30 cellular contexts compared by ENCODE assay signal in the genomic region with DNA sequence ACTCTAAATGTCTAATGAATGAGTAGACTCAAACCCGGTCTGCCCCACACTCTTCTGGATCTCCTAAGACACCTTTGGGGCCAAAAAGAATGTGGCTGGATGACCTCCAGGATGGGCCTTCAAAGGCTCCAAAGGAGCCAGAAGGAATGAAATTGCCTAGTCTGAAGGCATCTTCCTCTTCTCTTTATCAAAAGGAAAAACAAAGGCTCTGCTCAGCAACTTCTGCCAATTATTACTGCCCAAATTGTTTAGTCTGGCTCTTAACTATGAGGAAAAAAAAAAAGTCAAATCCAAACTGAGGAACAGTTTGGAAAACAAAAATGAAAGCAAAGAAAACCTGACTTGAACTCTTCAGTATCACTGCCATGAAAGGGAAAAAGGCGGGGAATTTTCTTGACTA.
"Had no signal": no experiment of that assay in that cellular context is flagged by ENCODE, and none has a peak within 500 bp of the region (broad histone marks: within the 10 kb centered on the region; RNA-seq: fewer than 3 reads in every experiment).

No MANE protein-coding gene starts in this region.

- H3K9ac ChIP-seq: KMS-11, SK-N-SH had no signal

- H3K4me3 Mint-ChIP-seq: activated CD8-positive, alpha-beta T cell treated with anti-CD3 and anti-CD28 coated beads, Interleukin-2, amount 10 ng/mL, durations not matched to agents 7 days and 5 days; activated naive CD8-positive, alpha-beta T cell; activated T-cell treated with anti-CD3 and anti-CD28 coated beads, Interleukin-2, amount 50 U/mL, for 24 hours; activated T-helper 1 cell treated with anti-CD3 and anti-CD28 coated beads, Interleukin-12 subunit alpha, Interleukin-12 subunit beta, Interleukin-2, Interleukin-4 antibody, amounts not matched to agents 30 ng/mL and 10 ng/mL and 1 ng/mL, durations not matched to agents 14 hours and 24 hours and 36 hours; brain had no signal

- H3K4me3 ChIP-seq: adrenal gland had no signal

- H3K27ac Mint-ChIP-seq: activated CD8-positive, alpha-beta T cell treated with anti-CD3 and anti-CD28 coated beads, Interleukin-2, amount 10 ng/mL, durations not matched to agents 7 days and 5 days; activated naive CD8-positive, alpha-beta T cell; activated T-cell treated with anti-CD3 and anti-CD28 coated beads, Interleukin-2, amount 50 U/mL, for 24 hours; activated T-helper 1 cell treated with anti-CD3 and anti-CD28 coated beads, Interleukin-12 subunit alpha, Interleukin-12 subunit beta, Interleukin-2, Interleukin-4 antibody, amounts not matched to agents 30 ng/mL and 10 ng/mL and 1 ng/mL, durations not matched to agents 14 hours and 24 hours and 36 hours had no signal

- H3K27me3 Mint-ChIP-seq: activated naive CD8-positive, alpha-beta T cell; activated T-cell treated with anti-CD3 and anti-CD28 coated beads, Interleukin-2, amount 50 U/mL, for 24 hours had no signal

- H3K36me3 ChIP-seq: adrenal gland, WERI-Rb-1 had no signal

- DNase-seq: activated CD4-positive, alpha-beta T cell treated with anti-CD3 and anti-CD28 coated beads for 48 hours; activated CD4-positive, alpha-beta T cell treated with anti-CD3 and anti-CD28 coated beads, Interleukin-2, amount 50 U/mL, for 4 hours; activated CD8-positive, alpha-beta T cell treated with anti-CD3 and anti-CD28 coated beads, Interleukin-2, amount 10 ng/mL, durations not matched to agents 7 days and 5 days; activated effector memory CD4-positive, alpha-beta T cell treated with Interleukin-2 at 50 U/mL for 16 hours; activated naive CD4-positive, alpha-beta T cell; activated T-cell treated with anti-CD3 and anti-CD28 coated beads, Interleukin-2, amount 50 U/mL, for 24 hours; adrenal gland; anterior cingulate cortex; NCI-H1092 treated with DMSO at 0.1 percent for 48 hours; NCI-H1417 treated with DMSO at 0.1 percent for 48 hours; NCI-H1694; NCI-H2029; NCI-H2107; NCI-H2171 treated with DMSO at 0.1 percent for 48 hours; NCI-H226; NCI-H510A; NCI-H526 treated with DMSO at 0.1 percent for 48 hours; NCI-H82; OCI-M1; RPMI8226; SK-N-SH; T-helper 1 cell; WERI-Rb-1 had no signal

- ATAC-seq: activated CD4-positive, CD25-positive, alpha-beta regulatory T cell treated with anti-CD3 and anti-CD28 coated beads, Interleukin-2, amount 50 U/mL, for 24 hours; activated CD8-positive, alpha-beta T cell treated with anti-CD3 and anti-CD28 coated beads, Interleukin-2, amount 10 ng/mL, durations not matched to agents 7 days and 5 days; Panc1; Right ventricle myocardium inferior had no signal

- H3K27ac ChIP-seq: adrenal gland, KMS-11, WERI-Rb-1 had no signal

- H3K4me1 Mint-ChIP-seq: brain had no signal

- H3K27me3 ChIP-seq: adrenal gland had no signal

- H3K4me2 ChIP-seq: KMS-11, SK-N-SH had no signal

- H3K9me3 ChIP-seq: adrenal gland, SK-N-SH had no signal

- H3K4me1 ChIP-seq: adrenal gland had no signal
